ENCODE assay signal across 22 cellular contexts in genomic region chr18:29234751-29235150, GRCh38.
DNase-seq lines count a peak whose midpoint lies in the region; ATAC-seq, FAIRE-seq and TF ChIP-seq lines count a peak whose summit lies in the region.
"Had no signal": no experiment of that assay in that cellular context is flagged by ENCODE, and none has a peak within 500 bp of the region (broad histone marks: within the 10 kb centered on the region; RNA-seq: fewer than 3 reads in every experiment).

No MANE protein-coding gene starts in this region.

- no peak overlapping the region for H3K9ac ChIP-seq in keratinocyte (ENCODE audit: control insufficient read depth, extremely low read depth, insufficient read depth, low read length)
- H3K9ac ChIP-seq: BLaER1 treated with 17β-estradiol and CSF1 and Interleukin-3, amounts not matched to agents 10 nM and 100 nM had no signal

- H4K20me1 ChIP-seq in keratinocyte (ENCODE audit: control insufficient read depth, extremely low read depth, insufficient read depth, low read length) = no peaks in the 10 kb centered on the region
- H4K20me1 ChIP-seq: BLaER1 treated with 17β-estradiol and CSF1 and Interleukin-3, amounts not matched to agents 10 nM and 100 nM had no signal

- ATAC-seq in GM18517 (IDR thresholded peaks at IDR 0.05; ENCODE audit: unreplicated experiment) (no peak), HG02571 (IDR thresholded peaks at IDR 0.05; ENCODE audit: unreplicated experiment) (no peak)
- ATAC-seq: A549, HCT116, HepG2 had no signal

- H3K36me3 ChIP-seq in keratinocyte (ENCODE audit: control insufficient read depth in 2 of 2, extremely low read depth in 1 of 2, insufficient read depth in 2 of 2, low read length in 2 of 2) = no peaks in the 10 kb centered on the region
- H3K36me3 ChIP-seq: BLaER1 treated with 17β-estradiol and CSF1 and Interleukin-3, amounts not matched to agents 10 nM and 100 nM had no signal

- H2AFZ ChIP-seq in keratinocyte (ENCODE audit: control insufficient read depth, low read length) = peak overlapping the region; percentile 16

- no peaks in the 10 kb centered on the region for H3K9me1 ChIP-seq in keratinocyte (ENCODE audit: control insufficient read depth, extremely low read depth, insufficient read depth, low read length)

- H3K27ac ChIP-seq in keratinocyte (ENCODE audit: control insufficient read depth, insufficient read depth, low read length) = no peak overlapping the region
- H3K27ac ChIP-seq: 22Rv1; A549; BLaER1 treated with 17β-estradiol and CSF1 and Interleukin-3, amounts not matched to agents 10 nM and 100 nM had no signal

- peaks cover 4% of the 10 kb centered on the region for H3K4me1 ChIP-seq in keratinocyte (ENCODE audit: control insufficient read depth, extremely low read depth, insufficient read depth, low read length)
- H3K4me1 ChIP-seq: A549; BLaER1 treated with 17β-estradiol and CSF1 and Interleukin-3, amounts not matched to agents 10 nM and 100 nM had no signal

- no peak for FAIRE-seq in keratinocyte (lab: Jason Lieb, UNC)
- FAIRE-seq: A549, G401.6, GM12891, HepG2 had no signal

- H3K27me3 ChIP-seq in keratinocyte (ENCODE audit: control insufficient read depth, extremely low read depth, insufficient read depth, low read length) = no peaks in the 10 kb centered on the region
- H3K27me3 ChIP-seq: BLaER1 treated with 17β-estradiol and CSF1 and Interleukin-3, amounts not matched to agents 10 nM and 100 nM had no signal

- H3K4me2 ChIP-seq in keratinocyte (ENCODE audit: control insufficient read depth, extremely low read depth, insufficient read depth, low read depth, low read length) = no peak overlapping the region
- H3K4me2 ChIP-seq: A549; BLaER1 treated with 17β-estradiol and CSF1 and Interleukin-3, amounts not matched to agents 10 nM and 100 nM had no signal

- dilution Hi-C loops in keratinocyte (cut with MboI; ENCODE audit: extremely low pct_ligation_motif_present, low sequenced_read_pairs) = no loop called here

- no peaks in the 10 kb centered on the region for H3K79me2 ChIP-seq in keratinocyte (ENCODE audit: control insufficient read depth, insufficient read depth, low read length)

- DNase-seq in NCI-H2171 treated with DMSO at 0.1 percent for 48 hours (lab: John Stamatoyannopoulos, UW) (peak; percentile 7), NCI-H2171 (lab: John Stamatoyannopoulos, UW) (no peak), astrocyte of the hippocampus (ENCODE audit: low read depth, low spot score) (peak; percentile 13), keratinocyte (ENCODE audit: low read depth, low spot score) (no peak), amniotic stem cell (lab: John Stamatoyannopoulos, UW) (no peak)
- DNase-seq: CD8-positive, alpha-beta memory T cell; COR-L47; DMS 273 treated with DMSO at 0.1 percent for 48 hours; DMS53; GOT3; H7; HFFc6; KBM-7 had no signal

- no peaks in the 10 kb centered on the region for H3K9me3 ChIP-seq in keratinocyte (ENCODE audit: control insufficient read depth, low read depth, low read length)
- H3K9me3 ChIP-seq: A549 had no signal

- TF ChIP-seq CTCF in keratinocyte (optimal IDR thresholded peaks at IDR 0.05 in 1 of 3, IDR thresholded peaks at IDR 0.05 in 1 of 3, conservative IDR thresholded peaks at IDR 0.05 in 1 of 3; ENCODE audit: extremely low read depth in 1 of 3, insufficient read depth in 2 of 3, low read length in 3 of 3) = no peak

- no peak overlapping the region for H3K4me3 ChIP-seq in keratinocyte (ENCODE audit: control insufficient read depth in 2 of 3, extremely low read depth in 1 of 3, insufficient read depth in 2 of 3, low read depth in 1 of 3, low read length in 3 of 3)
- H3K4me3 ChIP-seq: A549; BLaER1 treated with 17β-estradiol and CSF1 and Interleukin-3, amounts not matched to agents 10 nM and 100 nM had no signal

Comparison
In these comparisons a context has a peak if more than half of its experiments do, and no peak if none do; other contexts are left out.
1. DNase-seq: peak in NCI-H2171 treated with DMSO at 0.1 percent for 48 hours (single experiment) and astrocyte of the hippocampus (single experiment); none in NCI-H2171 (single experiment), keratinocyte (single experiment) and amniotic stem cell (single experiment).